In the genomic region with DNA sequence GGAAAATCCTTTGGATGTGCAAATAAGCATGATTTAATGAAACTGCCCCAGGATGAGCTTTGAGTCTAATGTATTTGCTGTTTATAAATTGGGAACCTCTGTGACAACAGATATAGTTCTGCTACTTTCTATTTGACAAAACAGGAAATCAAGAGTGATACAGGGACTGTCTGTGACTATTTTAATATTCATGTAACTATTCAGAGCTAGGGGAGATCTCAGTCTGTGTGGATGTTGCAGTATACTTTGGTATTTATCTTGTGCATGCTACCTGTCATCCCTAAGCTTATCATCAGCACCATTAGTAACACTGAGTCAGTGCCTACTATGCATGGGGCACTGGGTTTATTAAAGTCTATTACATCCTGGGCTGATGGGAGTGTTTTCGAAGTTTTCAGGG, we compare ENCODE assay signal across 16 cellular contexts.
DNase-seq lines count a peak whose midpoint lies in the region; ATAC-seq and TF ChIP-seq lines count a peak whose summit lies in the region.
"Had no signal": no experiment of that assay in that cellular context is flagged by ENCODE, and none has a peak within 500 bp of the region (broad histone marks: within the 10 kb centered on the region; RNA-seq: fewer than 3 reads in every experiment).

No MANE protein-coding gene starts in this region.

- no peak for TF ChIP-seq CTCF in right lobe of liver (IDR thresholded peaks at IDR 0.05)

- H3K9me3 ChIP-seq in right lobe of liver = no peaks in the 10 kb centered on the region
- H3K9me3 ChIP-seq: left lung, thyroid gland had no signal

- H3K36me3 ChIP-seq in right lobe of liver = no peaks in the 10 kb centered on the region
- H3K36me3 ChIP-seq: left lung, thyroid gland had no signal

- H3K9me3 Mint-ChIP-seq in stimulated activated naive CD8-positive, alpha-beta T cell treated with anti-CD3 and anti-CD28 coated beads, Interleukin-15, amount 100 ng/mL, for 72 hours = no peaks in the 10 kb centered on the region
- H3K9me3 Mint-ChIP-seq: activated T-helper 2 cell treated with anti-CD3 and anti-CD28 coated beads, Interferon-gamma antibody, Interleukin-2, Interleukin-4, amounts not matched to agents 10 μg/mL and 5 μg/mL and 100 μg/mL, durations not matched to agents 14 hours and 24 hours and 36 hours had no signal

- peak overlapping the region in 1 of 2 donors; percentile 18 for H3K27ac Mint-ChIP-seq in stimulated activated naive CD8-positive, alpha-beta T cell treated with anti-CD3 and anti-CD28 coated beads, Interleukin-15, amount 100 ng/mL, for 72 hours
- H3K27ac Mint-ChIP-seq: activated T-helper 2 cell treated with anti-CD3 and anti-CD28 coated beads, Interferon-gamma antibody, Interleukin-2, Interleukin-4, amounts not matched to agents 10 μg/mL and 5 μg/mL and 100 μg/mL, durations not matched to agents 14 hours and 24 hours and 36 hours had no signal

- ATAC-seq in stimulated activated naive CD8-positive, alpha-beta T cell treated with anti-CD3 and anti-CD28 coated beads, Interleukin-15, amount 100 ng/mL, for 72 hours = peak; percentile 50
- ATAC-seq in stimulated activated naive CD8-positive, alpha-beta T cell treated with anti-CD3 and anti-CD28 coated beads, Interleukin-15, Interleukin-2, amounts not matched to agents 100 U/mL and 50 U/mL, for 24 hours = no peak
- ATAC-seq in GM21786 (IDR thresholded peaks at IDR 0.05; ENCODE audit: unreplicated experiment) (peak; percentile 86), HG03196 (IDR thresholded peaks at IDR 0.05; ENCODE audit: unreplicated experiment) (peak; percentile 92), right lobe of liver (no peak)
- ATAC-seq: left lung had no signal

- no peaks in the 10 kb centered on the region for H3K4me1 ChIP-seq in right lobe of liver
- H3K4me1 ChIP-seq: left lung, thyroid gland had no signal

- no peak overlapping the region for H3K27ac ChIP-seq in right lobe of liver
- H3K27ac ChIP-seq: left lung, thyroid gland had no signal

- H3K4me3 Mint-ChIP-seq in stimulated activated naive CD8-positive, alpha-beta T cell treated with anti-CD3 and anti-CD28 coated beads, Interleukin-15, amount 100 ng/mL, for 72 hours = no peak overlapping the region

- intact Hi-C loops in right lobe of liver (cut with DNase I) = no loop called here

- H3K4me3 ChIP-seq in right lobe of liver = no peak overlapping the region
- H3K4me3 ChIP-seq: left lung, thyroid gland had no signal

- TF ChIP-seq POLR2A in right lobe of liver (IDR thresholded peaks at IDR 0.05) = no peak

- 50% methylated on average over 1 of the region's 1 CpG for WGBS in right lobe of liver (ENCODE audit: insufficient coverage, low coverage, low lambda C conversion rate, missing lambda C conversion rate)

- no peaks in the 10 kb centered on the region for H3K27me3 Mint-ChIP-seq in stimulated activated naive CD8-positive, alpha-beta T cell treated with anti-CD3 and anti-CD28 coated beads, Interleukin-15, amount 100 ng/mL, for 72 hours

- H3K27me3 ChIP-seq in right lobe of liver = no peaks in the 10 kb centered on the region
- H3K27me3 ChIP-seq: left lung, thyroid gland had no signal

- no peak for DNase-seq in stimulated activated naive CD8-positive, alpha-beta T cell treated with anti-CD3 and anti-CD28 coated beads, Interleukin-15, amount 100 ng/mL, for 72 hours
- DNase-seq in stimulated activated naive CD8-positive, alpha-beta T cell treated with anti-CD3 and anti-CD28 coated beads, Interleukin-15, Interleukin-2, amounts not matched to agents 100 U/mL and 50 U/mL, for 24 hours = no peak
- DNase-seq in right lobe of liver = no peak
- no peak for DNase-seq in NOMO-1 (lab: John Stamatoyannopoulos, UW; ENCODE audit: unreplicated experiment in 2 of 2)
- DNase-seq in DMS53 treated with DMSO at 0.1 percent for 48 hours (lab: John Stamatoyannopoulos, UW; ENCODE audit: unreplicated experiment) = no peak
- DNase-seq in hypothalamus (lab: John Stamatoyannopoulos, UW) = no peak
- DNase-seq: cerebellar nuclear complex; EL; left lung; NCI-H1048; stimulated activated CD4-positive, alpha-beta T cell treated with anti-CD3 and anti-CD28 coated beads, Interleukin-4, amount 100 ng/mL, for 4 hours; T1000; thyroid gland had no signal

- no peaks in the 10 kb centered on the region for H3K4me1 Mint-ChIP-seq in stimulated activated naive CD8-positive, alpha-beta T cell treated with anti-CD3 and anti-CD28 coated beads, Interleukin-15, amount 100 ng/mL, for 72 hours

Comparison
In these comparisons a context has a peak if more than half of its experiments do, and no peak if none do; other contexts are left out.
1. ATAC-seq: peak in stimulated activated naive CD8-positive, alpha-beta T cell treated with anti-CD3 and anti-CD28 coated beads, Interleukin-15, amount 100 ng/mL, for 72 hours (single experiment), GM21786 (single experiment) and HG03196 (single experiment); none in stimulated activated naive CD8-positive, alpha-beta T cell treated with anti-CD3 and anti-CD28 coated beads, Interleukin-15, Interleukin-2, amounts not matched to agents 100 U/mL and 50 U/mL, for 24 hours (single experiment) and right lobe of liver (0 of 4).